ENCODE assay signal across 24 cellular contexts in genomic region chr1:61046434-61046833, GRCh38. TPM values are rescaled to one million over a fixed set of nuclear protein-coding genes. Genes with fewer than 3 reads are reported as not detected.
DNase-seq lines count a peak whose midpoint lies in the region; ATAC-seq, FAIRE-seq and TF ChIP-seq lines count a peak whose summit lies in the region.
"Had no signal": no experiment of that assay in that cellular context is flagged by ENCODE, and none has a peak within 500 bp of the region (broad histone marks: within the 10 kb centered on the region; RNA-seq: fewer than 3 reads in every experiment).

No MANE protein-coding gene starts in this region.

- H3K4me1 ChIP-seq in breast epithelium = peaks cover 0 to 3% of the 10 kb centered on the region in 2 donors
- H3K4me1 ChIP-seq in ascending aorta = peaks cover 2 to 3% of the 10 kb centered on the region in 2 donors
- H3K4me1 ChIP-seq in thoracic aorta (ENCODE audit: control insufficient read depth in 1 of 2, low read depth in 2 of 2) = peaks cover 3 to 16% of the 10 kb centered on the region in 2 donors
- H3K4me1 ChIP-seq: BE2C had no signal

- H3K9me3 Mint-ChIP-seq in MCF 10A (ENCODE audit: unreplicated experiment) = no peaks in the 10 kb centered on the region
- no peaks in the 10 kb centered on the region for H3K9me3 Mint-ChIP-seq in naive thymus-derived CD8-positive, alpha-beta T cell
- H3K9me3 Mint-ChIP-seq: CD8-positive, alpha-beta memory T cell; HFFc6 had no signal

- POLR2A ChIA-PET in MCF 10A (lab: Yijun Ruan, JAX) = interaction anchor here (1.2 kb wide), 1 partner anchor 31 kb away, joined by 5 read pairs; no protein-coding TSS in a partner anchor
- POLR2A ChIA-PET in naive thymus-derived CD8-positive, alpha-beta T cell (lab: Charles Lee) = no interaction called here

- H3K9me3 ChIP-seq in breast epithelium (no peaks in the 10 kb centered on the region), ascending aorta (no peaks in the 10 kb centered on the region), thoracic aorta (no peaks in the 10 kb centered on the region)
- H3K9me3 ChIP-seq: BE2C had no signal

- no peak for TF ChIP-seq POLR2A in breast epithelium (IDR thresholded peaks at IDR 0.05)

- TF ChIP-seq CTCF in MCF 10A (IDR thresholded peaks at IDR 0.05; ENCODE audit: unreplicated experiment) = no peak
- TF ChIP-seq CTCF in breast epithelium (IDR thresholded peaks at IDR 0.05) = no peak
- no peak for TF ChIP-seq CTCF in ascending aorta (IDR thresholded peaks at IDR 0.05)
- no peak for TF ChIP-seq CTCF in bronchial epithelial cell (IDR thresholded peaks at IDR 0.05; ENCODE audit: insufficient read depth, low read length, severe bottlenecking)
- no peak for TF ChIP-seq CTCF in thoracic aorta (IDR thresholded peaks at IDR 0.05)

- H3K27me3 Mint-ChIP-seq in MCF 10A (ENCODE audit: insufficient read depth, unreplicated experiment) = no peaks in the 10 kb centered on the region
- H3K27me3 Mint-ChIP-seq in naive thymus-derived CD8-positive, alpha-beta T cell = peaks cover 9 to 36% (median 22%) of the 10 kb centered on the region in 5 donors

- H3K4me3 Mint-ChIP-seq in MCF 10A (ENCODE audit: unreplicated experiment) = no peak overlapping the region
- H3K4me3 Mint-ChIP-seq in naive thymus-derived CD8-positive, alpha-beta T cell = no peak overlapping the region
- H3K4me3 Mint-ChIP-seq: CD4-positive, CD25-positive, alpha-beta regulatory T cell; HFFc6 had no signal

- CTCF ChIA-PET in MCF 10A (lab: Yijun Ruan, JAX) = interaction anchor here (1.0 to 7.2 kb wide), 6 partner anchors 18 to 1075 kb away, joined by 3 to 100 read pairs (median 5); no protein-coding TSS in a partner anchor

- H3K36me3 ChIP-seq in breast epithelium (no peaks in the 10 kb centered on the region), ascending aorta (no peaks in the 10 kb centered on the region), bronchial epithelial cell (ENCODE audit: control insufficient read depth, insufficient read depth, low read length) (no peaks in the 10 kb centered on the region), thoracic aorta (no peaks in the 10 kb centered on the region)
- H3K36me3 ChIP-seq: BE2C had no signal

- no TSS peak for BruUV-seq in MCF 10A (replicated peaks; lab: Mats Ljungman, UMichigan)

- peaks cover 17% of the 10 kb centered on the region for H3K4me1 Mint-ChIP-seq in MCF 10A (ENCODE audit: insufficient read depth, unreplicated experiment)
- peaks cover 2 to 14% (median 9%) of the 10 kb centered on the region in 4 donors for H3K4me1 Mint-ChIP-seq in naive thymus-derived CD8-positive, alpha-beta T cell

- no peaks in the 10 kb centered on the region for H3K36me3 Mint-ChIP-seq in MCF 10A (ENCODE audit: insufficient read depth, unreplicated experiment)
- H3K36me3 Mint-ChIP-seq in naive thymus-derived CD8-positive, alpha-beta T cell = no peaks in the 10 kb centered on the region
- H3K36me3 Mint-ChIP-seq: CD4-positive, CD25-positive, alpha-beta regulatory T cell; CD8-positive, alpha-beta memory T cell had no signal

- intact Hi-C loops in MCF 10A (cut with micrococcal nuclease) (no loop called here), breast epithelium (cut with DNase I; ENCODE audit: low total_unique reads) (loop anchor here (10.0 kb wide), 1 partner anchor 62 kb away; no protein-coding TSS in a partner anchor), ascending aorta (cut with DNase I) (loop anchor here (10.0 kb wide), 1 partner anchor 482 kb away; no protein-coding TSS in a partner anchor)

- peak; percentile 16 for DNase-seq in MCF 10A (ENCODE audit: unreplicated experiment)
- DNase-seq in breast epithelium (ENCODE audit: low spot score in 2 of 2) = no peak
- no peak for DNase-seq in ascending aorta (ENCODE audit: low spot score in 2 of 2)
- peak; percentile 61 for DNase-seq in bronchial epithelial cell (ENCODE audit: low read depth)
- no peak for DNase-seq in thoracic aorta (ENCODE audit: low spot score)
- DNase-seq in naive thymus-derived CD8-positive, alpha-beta T cell = no peak
- DNase-seq: ACHN; BE2C; C1 segment of cervical spinal cord; CD4-positive, CD25-positive, alpha-beta regulatory T cell; CD8-positive, alpha-beta memory T cell; COR-L47; DMS 273 treated with DMSO at 0.1 percent for 48 hours; DMS53; DND-41; EL; GOT3; H7; HFFc6 had no signal

- H3K4me3 ChIP-seq in breast epithelium = no peak overlapping the region
- no peak overlapping the region for H3K4me3 ChIP-seq in ascending aorta
- H3K4me3 ChIP-seq in bronchial epithelial cell (ENCODE audit: low read depth, low read length) = no peak overlapping the region
- no peak overlapping the region for H3K4me3 ChIP-seq in thoracic aorta
- H3K4me3 ChIP-seq: GM12878 had no signal

- FAIRE-seq in bronchial epithelial cell (lab: Jason Lieb, UNC) = no peak
- FAIRE-seq: A204.1, GM12878, HTR-8/SVneo had no signal

- H3K27ac ChIP-seq in breast epithelium (no peak overlapping the region), ascending aorta (peak overlapping the region; percentile 32 to 98), thoracic aorta (peak overlapping the region; percentile 94 to 96)

- ATAC-seq in thoracic aorta (ENCODE audit: insufficient number of reproducible peaks, low FRiP score, low read depth) (no peak), HG03108 (IDR thresholded peaks at IDR 0.05; ENCODE audit: unreplicated experiment) (no peak)
- ATAC-seq in naive thymus-derived CD8-positive, alpha-beta T cell = no peak
- ATAC-seq: GM12878, HCT116 had no signal

- H3K27ac Mint-ChIP-seq in MCF 10A (ENCODE audit: low read depth, unreplicated experiment) = no peak overlapping the region
- H3K27ac Mint-ChIP-seq in naive thymus-derived CD8-positive, alpha-beta T cell = no peak overlapping the region
- H3K27ac Mint-ChIP-seq: CD4-positive, CD25-positive, alpha-beta regulatory T cell; HFFc6 had no signal

- H3K27me3 ChIP-seq in breast epithelium = no peaks in the 10 kb centered on the region
- no peaks in the 10 kb centered on the region for H3K27me3 ChIP-seq in ascending aorta
- H3K27me3 ChIP-seq in bronchial epithelial cell (ENCODE audit: control insufficient read depth, insufficient read depth, low read length) = no peaks in the 10 kb centered on the region
- no peaks in the 10 kb centered on the region for H3K27me3 ChIP-seq in thoracic aorta (replicated peaks; ENCODE audit: insufficient read depth)
- H3K27me3 ChIP-seq: BE2C had no signal

RNA-seq across cellular contexts. Expression of gene NFIA, which starts 35.9 kb away (rescaled TPM):
- total RNA-seq in MCF 10A (2022) = 47.4 and 54.8 TPM in 2 replicates
- total RNA-seq in breast epithelium = 10 to 100 TPM; 54.9 to 87.5 (median 79.6) TPM
- total RNA-seq in ascending aorta = 52.0 TPM
- total RNA-seq in bronchial epithelial cell = 7.4 and 11.3 TPM in 2 replicates
- total RNA-seq in thoracic aorta = 100 to 1,000 TPM in 1 of 2 donors, 10 to 100 TPM in 1; 99.8 to 118 TPM
- 1 to 10 TPM; 6.3 to 7.1 TPM for total RNA-seq in naive thymus-derived CD8-positive, alpha-beta T cell
- 1 to 10 TPM; 7.4 to 7.8 (median 7.6) TPM for polyA plus RNA-seq in naive thymus-derived CD8-positive, alpha-beta T cell

Comparison
In these comparisons a context has a peak if more than half of its experiments do, and no peak if none do; other contexts are left out.
1. DNase-seq: peak in MCF 10A (single experiment) and bronchial epithelial cell (single experiment); none in breast epithelium (0 of 2), ascending aorta (0 of 2), thoracic aorta (single experiment) and naive thymus-derived CD8-positive, alpha-beta T cell (0 of 10).
2. H3K27ac ChIP-seq: peak in ascending aorta (2 of 2) and thoracic aorta (2 of 2); none in breast epithelium (0 of 2).